In genomic region chr5:177454397-177455035, GRCh38 we compare ENCODE assay signal across 8 cellular contexts. TPM values are rescaled to one million over a fixed set of nuclear protein-coding genes. Genes with fewer than 3 reads are reported as not detected.
DNase-seq lines count a peak whose midpoint lies in the region; ATAC-seq and TF ChIP-seq lines count a peak whose summit lies in the region.

No MANE protein-coding gene starts in this region.

- no peaks in the 10 kb centered on the region for H3K27me3 Mint-ChIP-seq in CD4-positive, alpha-beta T cell
- no peaks in the 10 kb centered on the region for H3K27me3 Mint-ChIP-seq in memory B cell

- intact Hi-C loops in CD4-positive, alpha-beta T cell (cut with DNase I, micrococcal nuclease), result loop anchor here (1.0 to 5.0 kb wide), 4 partner anchors 27 to 137 kb away; partner anchors contain the start of gene GRK6 (in 1 of the 2)

- peak overlapping the region; percentile 93 for H3K27ac Mint-ChIP-seq in CD4-positive, alpha-beta T cell
- peak overlapping the region; percentile 98 for H3K27ac Mint-ChIP-seq in memory B cell

- ATAC-seq in CD4-positive, alpha-beta T cell (ENCODE audit: poor library complexity), result peak; percentile 45
- ATAC-seq in GM19372 (IDR thresholded peaks at IDR 0.05; ENCODE audit: low read depth, unreplicated experiment) (peak; percentile 46), HG03520 (IDR thresholded peaks at IDR 0.05; ENCODE audit: unreplicated experiment) (peak; percentile 43), memory B cell (ENCODE audit: low read depth) (peak; percentile 46)

- H3K4me3 ChIP-seq in effector memory CD4-positive, alpha-beta T cell (ENCODE audit: insufficient read depth, low read depth, low read length, poor library complexity, severe bottlenecking), result peak overlapping the region; percentile 68

- peaks cover 43% of the 10 kb centered on the region for H3K4me1 Mint-ChIP-seq in CD4-positive, alpha-beta T cell (ENCODE audit: low read depth)
- H3K4me1 Mint-ChIP-seq in memory B cell, result peaks cover 18% of the 10 kb centered on the region

- peak overlapping the region; percentile 95 for H3K27ac ChIP-seq in CD4-positive, alpha-beta T cell (ENCODE audit: low read depth, low read length)
- peak overlapping the region; percentile 93 for H3K27ac ChIP-seq in effector memory CD4-positive, alpha-beta T cell (ENCODE audit: insufficient read depth, low read length, poor library complexity, severe bottlenecking)

- H3K4me1 ChIP-seq in effector memory CD4-positive, alpha-beta T cell (ENCODE audit: control insufficient read depth, insufficient read depth, low read length, poor library complexity, severe bottlenecking), result peaks cover 20% of the 10 kb centered on the region

- H3K36me3 ChIP-seq in effector memory CD4-positive, alpha-beta T cell (ENCODE audit: control insufficient read depth, insufficient read depth, low read length), result no peaks in the 10 kb centered on the region

- H3K9me3 Mint-ChIP-seq in CD4-positive, alpha-beta T cell, result no peaks in the 10 kb centered on the region
- H3K9me3 Mint-ChIP-seq in memory B cell, result no peaks in the 10 kb centered on the region

- POLR2A ChIA-PET in CD4-positive, alpha-beta T cell (lab: Charles Lee), result interaction anchor here (0.9 to 14.1 kb wide), 16 partner anchors 10 to 138 kb away, joined by 3 to 435 read pairs (median 8); partner anchors contain the start of genes F12, GRK6, LMAN2 and PDLIM7

- CTCF ChIA-PET in CD4-positive, alpha-beta T cell (lab: Charles Lee), result interaction anchor here (0.7 to 16.6 kb wide), 21 partner anchors 9 to 142 kb away, joined by 3 to 352 read pairs (median 5); partner anchors contain the start of genes F12, GRK6, LMAN2 and PDLIM7

- TF ChIP-seq CTCF in CD4-positive, alpha-beta T cell (IDR thresholded peaks at IDR 0.05), result peak; percentile 79

- peak overlapping the region; percentile 89 for H3K4me3 Mint-ChIP-seq in CD4-positive, alpha-beta T cell
- H3K4me3 Mint-ChIP-seq in memory B cell, result peak overlapping the region; percentile 93

- no peaks in the 10 kb centered on the region for H3K9me3 ChIP-seq in CD4-positive, alpha-beta T cell (ENCODE audit: control insufficient read depth, low read length)
- no peaks in the 10 kb centered on the region for H3K9me3 ChIP-seq in effector memory CD4-positive, alpha-beta T cell (ENCODE audit: control insufficient read depth, low read length)

- H3K27me3 ChIP-seq in CD4-positive, alpha-beta T cell (ENCODE audit: control insufficient read depth, insufficient read depth, low read length), result no peaks in the 10 kb centered on the region
- H3K27me3 ChIP-seq in effector memory CD4-positive, alpha-beta T cell (replicated peaks; ENCODE audit: control insufficient read depth, insufficient read depth, low read length, poor library complexity, severe bottlenecking), result no peaks in the 10 kb centered on the region

- H3K36me3 Mint-ChIP-seq in CD4-positive, alpha-beta T cell (ENCODE audit: low read depth), result peaks cover 8% of the 10 kb centered on the region
- no peaks in the 10 kb centered on the region for H3K36me3 Mint-ChIP-seq in memory B cell

- peak; percentile 87 to 97 (median 90) for DNase-seq in CD4-positive, alpha-beta T cell
- DNase-seq in NCI-H82 treated with DMSO at 0.1 percent for 48 hours (lab: John Stamatoyannopoulos, UW; ENCODE audit: unreplicated experiment), result peak; percentile 56
- DNase-seq in activated CD8-positive, alpha-beta memory T cell treated with anti-CD3 and anti-CD28 coated beads for 4 hours (ENCODE audit: low read depth in 2 of 2), result peak; percentile 85 to 92
- DNase-seq in effector memory CD4-positive, alpha-beta T cell, result peak; percentile 94 to 98 (median 94)
- peak; percentile 99 for DNase-seq in memory B cell (ENCODE audit: low spot score in 2 of 2)
- DNase-seq in stimulated activated CD8-positive, alpha-beta memory T cell treated with anti-CD3 and anti-CD28 coated beads, Interleukin-12 subunit alpha, Interleukin-12 subunit beta, amount 100 ng/mL, for 1 hour (ENCODE audit: low read depth), result peak; percentile 91

RNA-seq across cellular contexts. Expression of gene PRR7, which starts 7.9 kb away (rescaled TPM):
- 10 to 100 TPM; 23.3 to 23.5 TPM for total RNA-seq in CD4-positive, alpha-beta T cell

RNA-seq across cellular contexts. Expression of gene DBN1, which starts 18.9 kb away (rescaled TPM):
- 1 to 10 TPM; 1.8 to 2.5 TPM for total RNA-seq in CD4-positive, alpha-beta T cell

RNA-seq across cellular contexts. Expression of gene GRK6, which starts 28.0 kb away (rescaled TPM):
- total RNA-seq in CD4-positive, alpha-beta T cell, result 100 to 1,000 TPM; 186 to 192 TPM

RNA-seq across cellular contexts. Expression of gene PDLIM7, which starts 42.9 kb away (rescaled TPM):
- 1 to 10 TPM; 5.2 to 6.0 TPM for total RNA-seq in CD4-positive, alpha-beta T cell

RNA-seq across cellular contexts. Expression of gene F12, which starts 45.2 kb away (rescaled TPM):
- total RNA-seq in CD4-positive, alpha-beta T cell, result under 1 TPM; 0.20 to 0.60 TPM

Comparison
In these comparisons a context has a peak if more than half of its experiments do, and no peak if none do; other contexts are left out.
1. Peak in every context shown above with its lines: DNase-seq, ATAC-seq, H3K4me3 ChIP-seq and H3K27ac ChIP-seq.